15 cellular contexts compared by ENCODE assay signal in the genomic region with DNA sequence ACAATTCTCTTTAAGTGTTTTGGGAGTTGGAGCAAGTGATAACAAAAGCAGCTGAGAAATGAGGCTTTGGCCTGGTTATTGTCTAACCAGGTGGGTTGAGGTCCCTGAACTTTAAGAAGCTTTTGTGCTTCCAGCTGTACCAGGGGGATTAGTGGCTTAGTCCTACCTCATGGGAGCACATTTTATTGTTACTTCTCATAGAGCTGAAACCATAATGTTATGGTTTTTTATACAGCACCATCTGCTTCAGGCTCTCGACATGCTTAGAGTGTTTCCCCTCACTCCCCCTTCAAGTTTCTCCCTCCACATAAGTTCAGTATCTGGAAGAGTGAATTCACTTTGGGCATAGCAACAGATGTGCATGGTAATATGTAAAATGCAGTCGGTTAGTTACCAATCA.
DNase-seq lines count a peak whose midpoint lies in the region; ATAC-seq lines count a peak whose summit lies in the region.
"Had no signal": no experiment of that assay in that cellular context is flagged by ENCODE, and none has a peak within 500 bp of the region (broad histone marks: within the 10 kb centered on the region; RNA-seq: fewer than 3 reads in every experiment).

No MANE protein-coding gene starts in this region.

- ATAC-seq in HG02759 (IDR thresholded peaks at IDR 0.05; ENCODE audit: unreplicated experiment): peak; percentile 28
- ATAC-seq in HG03565 (IDR thresholded peaks at IDR 0.05; ENCODE audit: unreplicated experiment): no peak
- ATAC-seq in activated naive CD8-positive, alpha-beta T cell treated with anti-CD3 and anti-CD28 coated beads, Interleukin-2, amount 50 U/mL, for 24 hours: no peak
- no peak for ATAC-seq in GM18858 (IDR thresholded peaks at IDR 0.05; ENCODE audit: unreplicated experiment)
- ATAC-seq: foreskin keratinocyte had no signal

- H3K4me3 Mint-ChIP-seq in activated naive CD8-positive, alpha-beta T cell treated with anti-CD3 and anti-CD28 coated beads, Interleukin-2, amount 50 U/mL, for 24 hours: no peak overlapping the region
- H3K4me3 Mint-ChIP-seq: type B pancreatic cell had no signal

- H3K36me3 Mint-ChIP-seq in activated naive CD8-positive, alpha-beta T cell treated with anti-CD3 and anti-CD28 coated beads, Interleukin-2, amount 50 U/mL, for 24 hours (ENCODE audit: low read depth): peaks cover 4% of the 10 kb centered on the region
- H3K36me3 Mint-ChIP-seq: type B pancreatic cell had no signal

- DNase-seq in DMS 273 (lab: John Stamatoyannopoulos, UW; ENCODE audit: unreplicated experiment): peak; percentile 82
- peak; percentile 98 for DNase-seq in NCI-H524 treated with DMSO at 0.1 percent for 48 hours (lab: John Stamatoyannopoulos, UW)
- peak; percentile 52 for DNase-seq in myocyte (ENCODE audit: low read depth)
- DNase-seq in islet precursor cell: no peak
- DNase-seq in activated naive CD8-positive, alpha-beta T cell treated with anti-CD3 and anti-CD28 coated beads, Interleukin-2, amount 50 U/mL, for 24 hours: no peak
- DNase-seq: activated gamma-delta T cell treated with Interleukin-2 at 50 U/mL for 16 hours; C1 segment of cervical spinal cord; MG63; stimulated activated CD4-positive, alpha-beta T cell treated with anti-CD3 and anti-CD28 coated beads, Interleukin-12 subunit alpha, Interleukin-12 subunit beta, amount 100 ng/mL, for 4 hours; stimulated activated naive CD4-positive, alpha-beta T cell treated with Interleukin-2 at 50 U/mL for 16 hours had no signal

- no peaks in the 10 kb centered on the region for H3K9me3 Mint-ChIP-seq in activated naive CD8-positive, alpha-beta T cell treated with anti-CD3 and anti-CD28 coated beads, Interleukin-2, amount 50 U/mL, for 24 hours
- H3K9me3 Mint-ChIP-seq: type B pancreatic cell had no signal

- peaks cover 30% of the 10 kb centered on the region for H3K4me1 Mint-ChIP-seq in activated naive CD8-positive, alpha-beta T cell treated with anti-CD3 and anti-CD28 coated beads, Interleukin-2, amount 50 U/mL, for 24 hours

- H3K27ac Mint-ChIP-seq in activated naive CD8-positive, alpha-beta T cell treated with anti-CD3 and anti-CD28 coated beads, Interleukin-2, amount 50 U/mL, for 24 hours: no peak overlapping the region
- H3K27ac Mint-ChIP-seq: type B pancreatic cell had no signal

- H3K27me3 Mint-ChIP-seq in activated naive CD8-positive, alpha-beta T cell treated with anti-CD3 and anti-CD28 coated beads, Interleukin-2, amount 50 U/mL, for 24 hours: no peaks in the 10 kb centered on the region
- H3K27me3 Mint-ChIP-seq: type B pancreatic cell had no signal

Comparison
In these comparisons a context has a peak if more than half of its experiments do, and no peak if none do; other contexts are left out.
1. DNase-seq: peak in DMS 273 (single experiment), NCI-H524 treated with DMSO at 0.1 percent for 48 hours (single experiment) and myocyte (single experiment); none in islet precursor cell (single experiment) and activated naive CD8-positive, alpha-beta T cell treated with anti-CD3 and anti-CD28 coated beads, Interleukin-2, amount 50 U/mL, for 24 hours (single experiment).